Comparison of ENCODE assay signal across 8 cellular contexts in the genomic region with DNA sequence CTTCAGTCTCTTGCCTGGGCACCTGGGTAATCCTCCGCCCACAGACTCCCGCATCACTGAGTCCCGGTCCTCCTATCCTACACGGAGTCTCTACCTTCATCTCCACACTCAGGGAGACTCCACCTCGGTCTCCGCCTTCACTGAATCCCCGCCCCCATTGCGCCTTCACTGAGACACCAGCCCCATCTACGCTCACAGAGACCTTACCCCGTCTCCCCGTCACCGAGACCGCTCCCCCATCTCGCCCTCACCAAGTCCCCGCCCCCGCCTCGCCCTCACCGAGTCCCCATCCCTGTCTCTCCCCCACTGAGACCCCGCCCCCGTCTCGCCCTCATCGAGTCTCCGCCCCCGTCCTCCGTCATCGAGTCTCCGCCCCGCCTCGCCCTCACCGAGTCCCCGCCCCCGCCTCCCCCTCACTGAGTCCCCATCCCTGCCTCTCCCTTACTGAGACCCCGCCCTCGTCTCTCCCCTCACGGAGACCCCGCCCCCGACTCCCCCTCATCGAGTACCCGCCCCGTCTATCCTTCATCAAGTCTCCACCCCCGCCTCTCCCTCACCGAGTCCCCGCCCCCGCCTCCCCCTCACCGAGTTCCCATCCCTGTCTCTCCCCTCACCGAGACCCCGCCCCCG. TPM values are rescaled to one million over a fixed set of nuclear protein-coding genes. Genes with fewer than 3 reads are reported as not detected.
A peak's percentile ranks its signal among the peaks of the same experiment; 100 is the strongest.
DNase-seq lines count a peak whose midpoint lies in the region; ATAC-seq, FAIRE-seq and TF ChIP-seq lines count a peak whose summit lies in the region.

No MANE protein-coding gene starts in this region.

- DNase-seq in DMS114 treated with DMSO at 0.1 percent for 48 hours (lab: John Stamatoyannopoulos, UW; ENCODE audit: unreplicated experiment): peak; percentile 64
- DNase-seq in NCI-H446 treated with DMSO at 0.1 percent for 48 hours (lab: John Stamatoyannopoulos, UW): peak; percentile 88
- DNase-seq in activated CD4-positive, alpha-beta T cell treated with anti-CD3 and anti-CD28 coated beads for 36 hours: peak; percentile 98
- peak; percentile 97 for DNase-seq in cerebellum (ENCODE audit: low spot score)
- DNase-seq in kidney: peak; percentile 99
- DNase-seq in stimulated activated CD4-positive, alpha-beta T cell treated with anti-CD3 and anti-CD28 coated beads, Interleukin-12 subunit alpha, Interleukin-12 subunit beta, amount 100 ng/mL, for 24 hours (ENCODE audit: low read depth in 2 of 2): peak; percentile 80 to 90

- POLR2A ChIA-PET in activated CD4-positive, alpha-beta T cell treated with anti-CD3 and anti-CD28 coated beads for 36 hours (lab: Charles Lee): no interaction called here

- H3K27me3 Mint-ChIP-seq in activated CD4-positive, alpha-beta T cell treated with anti-CD3 and anti-CD28 coated beads for 36 hours: no peaks in the 10 kb centered on the region

- peak overlapping the region; percentile 97 for H3K27ac ChIP-seq in kidney (ENCODE audit: low read depth in 2 of 2, low read length in 2 of 2)

- H3K4me3 Mint-ChIP-seq in activated CD4-positive, alpha-beta T cell treated with anti-CD3 and anti-CD28 coated beads for 36 hours: peak overlapping the region; percentile 76

- no peak for FAIRE-seq in kidney (lab: Jason Lieb, UNC)

- no peaks in the 10 kb centered on the region for H3K36me3 Mint-ChIP-seq in activated CD4-positive, alpha-beta T cell treated with anti-CD3 and anti-CD28 coated beads for 36 hours (ENCODE audit: low read depth)

- peak overlapping the region; percentile 41 to 80 for H3K9ac ChIP-seq in kidney (ENCODE audit: low read length in 2 of 2)

- peak overlapping the region; percentile 71 to 81 for H3K4me3 ChIP-seq in kidney (ENCODE audit: low read length in 2 of 2)

- ATAC-seq in HG02759 (IDR thresholded peaks at IDR 0.05; ENCODE audit: unreplicated experiment) (peak; percentile 44), HG03439 (IDR thresholded peaks at IDR 0.05; ENCODE audit: unreplicated experiment) (no peak)
- ATAC-seq in activated CD4-positive, alpha-beta T cell treated with anti-CD3 and anti-CD28 coated beads for 36 hours: peak; percentile 72

- H3K4me1 ChIP-seq in kidney (ENCODE audit: control insufficient read depth in 1 of 2, insufficient read depth in 1 of 2, low read depth in 1 of 2, low read length in 2 of 2): peaks cover 0 to 2% of the 10 kb centered on the region in 2 donors

- peaks cover 3% of the 10 kb centered on the region for H3K9me3 Mint-ChIP-seq in activated CD4-positive, alpha-beta T cell treated with anti-CD3 and anti-CD28 coated beads for 36 hours (ENCODE audit: low read depth)

- CTCF ChIA-PET in activated CD4-positive, alpha-beta T cell treated with anti-CD3 and anti-CD28 coated beads for 36 hours (lab: Charles Lee): no interaction called here

- H3K9me3 ChIP-seq in kidney (ENCODE audit: control insufficient read depth in 1 of 2, low read length in 2 of 2): no peaks in the 10 kb centered on the region

- intact Hi-C loops in activated CD4-positive, alpha-beta T cell treated with anti-CD3 and anti-CD28 coated beads for 36 hours (cut with DNase I, micrococcal nuclease): loop anchor here (1.0 to 10.0 kb wide), 14 partner anchors 23 to 959 kb away; a partner anchor contains a TSS
- intact Hi-C loops in kidney (cut with DNase I): no loop called here

- TF ChIP-seq CTCF in kidney (IDR thresholded peaks at IDR 0.05; ENCODE audit: borderline replicate concordance, extremely low read depth, insufficient read depth): no peak

- H3K27ac Mint-ChIP-seq in activated CD4-positive, alpha-beta T cell treated with anti-CD3 and anti-CD28 coated beads for 36 hours: peak overlapping the region; percentile 88

- H3K4me1 Mint-ChIP-seq in activated CD4-positive, alpha-beta T cell treated with anti-CD3 and anti-CD28 coated beads for 36 hours: peaks cover 19% of the 10 kb centered on the region

- no peaks in the 10 kb centered on the region for H3K36me3 ChIP-seq in kidney (ENCODE audit: control insufficient read depth in 1 of 2, insufficient read depth in 2 of 2, low read length in 2 of 2)

RNA-seq across cellular contexts. Expression of a gene that starts 23.1 kb away (rescaled TPM):
- total RNA-seq in activated CD4-positive, alpha-beta T cell treated with anti-CD3 and anti-CD28 coated beads for 36 hours: 1 to 10 TPM; 5.3 to 6.4 TPM
- 41.1 TPM for total RNA-seq in cerebellum
- total RNA-seq in kidney: 17.7 TPM
- polyA plus RNA-seq in kidney (ENCODE audit: insufficient read depth, low read depth, low replicate concordance): 5.8 TPM

RNA-seq across cellular contexts. Expression of a gene that starts 27.2 kb away (rescaled TPM):
- total RNA-seq in activated CD4-positive, alpha-beta T cell treated with anti-CD3 and anti-CD28 coated beads for 36 hours: 10 to 100 TPM; 19.9 to 22.5 TPM
- total RNA-seq in cerebellum (12.0 TPM), kidney (22.2 TPM)
- 12.7 TPM for polyA plus RNA-seq in kidney (ENCODE audit: insufficient read depth, low read depth, low replicate concordance)

RNA-seq across cellular contexts. Expression of a gene that starts 36.1 kb away (rescaled TPM):
- 100 to 1,000 TPM; 214 to 327 TPM for total RNA-seq in activated CD4-positive, alpha-beta T cell treated with anti-CD3 and anti-CD28 coated beads for 36 hours
- total RNA-seq in cerebellum (76.4 TPM), kidney (322 TPM)
- 968 TPM for polyA plus RNA-seq in kidney (ENCODE audit: insufficient read depth, low read depth, low replicate concordance)

RNA-seq across cellular contexts. Expression of a gene that starts 43.5 kb away (rescaled TPM):
- 10 to 100 TPM; 70.4 to 74.2 TPM for total RNA-seq in activated CD4-positive, alpha-beta T cell treated with anti-CD3 and anti-CD28 coated beads for 36 hours
- 50.4 TPM for total RNA-seq in cerebellum
- 57.7 TPM for total RNA-seq in kidney
- polyA plus RNA-seq in kidney (ENCODE audit: insufficient read depth, low read depth, low replicate concordance): 143 TPM
